ENCODE assay signal across 8 cellular contexts in genomic region chr11:63681208-63682044, GRCh38. TPM values are rescaled to one million over a fixed set of nuclear protein-coding genes. Genes with fewer than 3 reads are reported as not detected.
DNase-seq lines count a peak whose midpoint lies in the region; TF ChIP-seq lines count a peak whose summit lies in the region.

Gene RTN3 (plus strand): TSS chr11:63681500. CDS start chr11:63681637, 137 bp downstream.

- POLR2A ChIA-PET in activated CD8-positive, alpha-beta memory T cell treated with anti-CD3 and anti-CD28 coated beads for 36 hours (lab: Charles Lee): interaction anchor here (0.6 to 1.5 kb wide), 7 partner anchors 8 to 139 kb away, joined by 3 to 7 read pairs (median 4); no protein-coding TSS in a partner anchor

- no peaks in the 10 kb centered on the region for H3K9me3 ChIP-seq in effector memory CD4-positive, alpha-beta T cell (ENCODE audit: control insufficient read depth, low read length)

- no peaks in the 10 kb centered on the region for H3K36me3 ChIP-seq in effector memory CD4-positive, alpha-beta T cell (ENCODE audit: control insufficient read depth, insufficient read depth, low read length)

- CTCF ChIA-PET in activated CD8-positive, alpha-beta memory T cell treated with anti-CD3 and anti-CD28 coated beads for 36 hours (lab: Charles Lee): interaction anchor here (0.5 to 3.0 kb wide), 4 partner anchors 9 to 636 kb away, joined by 3 to 22 read pairs (median 4); partner anchors contain the start of genes ATL3, PRDX5 and TRMT112

- H3K27ac ChIP-seq in effector memory CD4-positive, alpha-beta T cell (ENCODE audit: insufficient read depth, low read length, poor library complexity, severe bottlenecking): peak within 1 kb of the TSS; percentile 89

- peaks cover 8% of the 10 kb centered on the region for H3K4me1 ChIP-seq in effector memory CD4-positive, alpha-beta T cell (ENCODE audit: control insufficient read depth, insufficient read depth, low read length, poor library complexity, severe bottlenecking)

- no peaks in the 10 kb centered on the region for H3K27me3 ChIP-seq in effector memory CD4-positive, alpha-beta T cell (replicated peaks; ENCODE audit: control insufficient read depth, insufficient read depth, low read length, poor library complexity, severe bottlenecking)

- DNase-seq in CMK (ENCODE audit: low read depth): peak; percentile 92
- DNase-seq in GM20000 (ENCODE audit: low spot score): peak; percentile 97
- DNase-seq in HT-29 (ENCODE audit: low spot score): peak; percentile 100
- peak; percentile 97 to 99 for DNase-seq in NOMO-1 (lab: John Stamatoyannopoulos, UW; ENCODE audit: unreplicated experiment in 2 of 2)
- peak; percentile 97 to 98 (median 97) for DNase-seq in effector memory CD4-positive, alpha-beta T cell
- DNase-seq in medulla oblongata (ENCODE audit: extremely low spot score): peak; percentile 98
- DNase-seq in stimulated activated CD8-positive, alpha-beta memory T cell treated with anti-CD3 and anti-CD28 coated beads, Interleukin-12 subunit alpha, Interleukin-12 subunit beta, amount 100 ng/mL, for 1 hour (ENCODE audit: low read depth): peak; percentile 98

- peak within 1 kb of the TSS; percentile 92 for H3K4me3 ChIP-seq in effector memory CD4-positive, alpha-beta T cell (ENCODE audit: insufficient read depth, low read depth, low read length, poor library complexity, severe bottlenecking)

- no peak for TF ChIP-seq CTCF in GM20000 (IDR thresholded peaks at IDR 0.05; ENCODE audit: extremely low read depth, missing control alignments)

RNA-seq across cellular contexts. Expression of gene RTN3, which starts in this region (rescaled TPM):
- total RNA-seq in HT-29 (2014; rRNA removed; shearing (Covaris generic)): 84.2 and 89.2 TPM in 2 replicates
- 10 to 100 TPM; 44.7 to 46.2 TPM for total RNA-seq in activated CD8-positive, alpha-beta memory T cell treated with anti-CD3 and anti-CD28 coated beads for 36 hours

Comparison
In these comparisons a context has a peak if more than half of its experiments do, and no peak if none do; other contexts are left out.
1. Peak in every context shown above with its lines: DNase-seq, H3K4me3 ChIP-seq and H3K27ac ChIP-seq.